8 cellular contexts compared by ENCODE assay signal in genomic region chr10:92848037-92848440, GRCh38. TPM values are rescaled to one million over a fixed set of nuclear protein-coding genes. Genes with fewer than 3 reads are reported as not detected.
A peak's percentile ranks its signal among the peaks of the same experiment; 100 is the strongest.
DNase-seq lines count a peak whose midpoint lies in the region; ATAC-seq, FAIRE-seq and TF ChIP-seq lines count a peak whose summit lies in the region.

No MANE protein-coding gene starts in this region.

- POLR2A ChIA-PET in K562 (lab: Yijun Ruan, JAX), result interaction anchor here (0.5 to 2.1 kb wide), 9 partner anchors 9 to 1977 kb away, joined by 3 to 10 read pairs (median 3); no protein-coding TSS in a partner anchor

- H3K4me3 ChIP-seq in BLaER1 (peak overlapping the region; percentile 96), K562 (peak overlapping the region; percentile 94)

- H3K27me3 ChIP-seq in BLaER1 (no peaks in the 10 kb centered on the region), K562 (ENCODE audit: control insufficient read depth in 2 of 2, insufficient read depth in 2 of 2, low read length in 2 of 2) (no peaks in the 10 kb centered on the region)

- H3K27ac ChIP-seq in BLaER1 (peak overlapping the region; percentile 94), K562 (ENCODE audit: extremely low read depth, low read depth, low read length) (peak overlapping the region; percentile 92; the same call in 1 of the 3 replicates)

- ATAC-seq in HG02884 (IDR thresholded peaks at IDR 0.05; ENCODE audit: unreplicated experiment), result peak; percentile 43
- peak; percentile 29 for ATAC-seq in K562
- no peak for ATAC-seq in HG03442 (IDR thresholded peaks at IDR 0.05; ENCODE audit: unreplicated experiment)
- no peak for ATAC-seq in HG02642 (IDR thresholded peaks at IDR 0.05; ENCODE audit: poor library complexity, unreplicated experiment)

- no TSS peak for BruUV-seq in K562 (replicated peaks; lab: Mats Ljungman, UMichigan)

- H3K27me3 Mint-ChIP-seq in mesothelial cell of epicardium (ENCODE audit: low read depth), result no peaks in the 10 kb centered on the region

- peak overlapping the region; percentile 18; the same call in 1 of the 2 replicates for H2AFZ ChIP-seq in K562 (ENCODE audit: low read depth, low read length)

- CTCF ChIA-PET in K562 (lab: Yijun Ruan, JAX; ENCODE audit: low intra/inter-chr PET ratio), result no interaction called here

- peak overlapping the region; percentile 94 for H3K9ac ChIP-seq in BLaER1
- peak overlapping the region; percentile 24 to 87; a peak in 3 of 4 replicates for H3K9ac ChIP-seq in K562 (ENCODE audit: insufficient read depth in 1 of 2, low read depth in 2 of 2, low read length in 2 of 2)

- H3K9me3 ChIP-seq in BLaER1 (no peaks in the 10 kb centered on the region), K562 (replicated peaks; ENCODE audit: control insufficient read depth, insufficient read depth, low read depth, low read length) (no peaks in the 10 kb centered on the region)

- peak in 2 of 4 experiments; percentile 82 for DNase-seq in K562 (ENCODE audit: extremely low read depth in 1 of 4, low spot score in 3 of 4)
- no peak for DNase-seq in mesothelial cell of epicardium (ENCODE audit: low spot score in 2 of 2, unreplicated experiment in 2 of 2)
- no peak for DNase-seq in NK-92 treated with Interleukin-12 subunit alpha and Interleukin-12 subunit beta, amount 100 ng/mL, for 24 hours (lab: John Stamatoyannopoulos, UW)
- no peak for DNase-seq in stimulated activated CD4-positive, alpha-beta T cell treated with anti-CD3 and anti-CD28 coated beads, Interleukin-4, amount 100 ng/mL, for 1 hour

- TF ChIP-seq CTCF in K562 (IDR thresholded peaks at IDR 0.05 in 2 of 3, conservative IDR thresholded peaks at IDR 0.05 in 1 of 3; ENCODE audit: insufficient read depth in 2 of 3, low read depth in 1 of 3, low read length in 3 of 3) (no peak), mesothelial cell of epicardium (IDR thresholded peaks at IDR 0.05; ENCODE audit: unreplicated experiment) (no peak)

- no peak for TF ChIP-seq RAD21 in K562 (CRISPR knock-in tag; conservative IDR thresholded peaks at IDR 0.05 in 1 of 2, IDR thresholded peaks at IDR 0.05 in 1 of 2)

- H3K79me2 ChIP-seq in K562 (ENCODE audit: control insufficient read depth, insufficient read depth, low read length), result peaks cover 47% of the 10 kb centered on the region

- no peaks in the 10 kb centered on the region for H3K9me1 ChIP-seq in K562 (ENCODE audit: control insufficient read depth, insufficient read depth, low read length)

- no peaks in the 10 kb centered on the region for H4K20me1 ChIP-seq in BLaER1
- no peaks in the 10 kb centered on the region for H4K20me1 ChIP-seq in K562 (replicated peaks; ENCODE audit: control insufficient read depth, insufficient read depth, low read length)

- no peaks in the 10 kb centered on the region for H3K36me3 Mint-ChIP-seq in mesothelial cell of epicardium

- H3K27ac Mint-ChIP-seq in mesothelial cell of epicardium, result peak overlapping the region; percentile 76

- H3K4me3 Mint-ChIP-seq in mesothelial cell of epicardium, result peak overlapping the region; percentile 87

- H3K4me1 ChIP-seq in BLaER1 (peaks cover 32% of the 10 kb centered on the region), K562 (replicated peaks in 1 of 2; ENCODE audit: control insufficient read depth in 2 of 2, insufficient read depth in 2 of 2, low read length in 2 of 2) (peaks cover 12 to 13% of the 10 kb centered on the region in 2 experiments; a peak in 4 of 5 replicates)

- intact Hi-C loops in K562 (cut with micrococcal nuclease), result no loop called here

- H3K4me1 Mint-ChIP-seq in mesothelial cell of epicardium, result peaks cover 23% of the 10 kb centered on the region

- no peak for TF ChIP-seq EP300 in K562 (IDR thresholded peaks at IDR 0.05; ENCODE audit: low read length)

- in situ Hi-C loops in K562 (cut with MboI), result no loop called here

- no peak for TF ChIP-seq POLR2A in K562 (conservative IDR thresholded peaks at IDR 0.05)

- H3K9me3 Mint-ChIP-seq in mesothelial cell of epicardium, result no peaks in the 10 kb centered on the region

- H3K36me3 ChIP-seq in BLaER1, result no peaks in the 10 kb centered on the region
- H3K36me3 ChIP-seq in K562 (ENCODE audit: control insufficient read depth, insufficient read depth, low read length), result peaks cover 20% of the 10 kb centered on the region; the same call in 2 of the 3 replicates

- WGBS in K562 (ENCODE audit: insufficient coverage, low coverage, missing lambda C conversion rate), result 30% methylated on average over 5 of the region's 32 CpGs

- FAIRE-seq in K562 (lab: Jason Lieb, UNC), result no peak

- H3K4me2 ChIP-seq in BLaER1 (peak overlapping the region; percentile 85), K562 (ENCODE audit: insufficient read depth, low read length) (peak overlapping the region; percentile 66)

TF ChIP-seq in K562, 482 proteins besides CTCF, POLR2A, EP300 and RAD21:
- TF ChIP-seq HNRNPLL (IDR thresholded peaks at IDR 0.05; ENCODE audit: low read depth, low read length, poor library complexity, severe bottlenecking), result no peak
- no peak for TF ChIP-seq HEY1 (CRISPR knock-in tag; IDR thresholded peaks at IDR 0.05; ENCODE audit: borderline replicate concordance)
- TF ChIP-seq EGR1 (conservative IDR thresholded peaks at IDR 0.05), result peak; percentile 86

RNA-seq across cellular contexts. Expression of gene EXOC6, which starts 0.3 kb away (rescaled TPM):
- total RNA-seq in K562 (2011; cell fraction: chromatin; rRNA removed; ENCODE audit: low replicate concordance), result 16.4 and 84.1 TPM in 2 replicates
- 24.0 and 28.2 TPM in 2 replicates for total RNA-seq in K562 (2011; cell fraction: nucleolus; rRNA removed)
- total RNA-seq in K562 (2011; cell fraction: nucleoplasm; rRNA removed), result 25.2 and 30.2 TPM in 2 replicates
- 21.3 and 45.1 TPM in 2 replicates for total RNA-seq in K562 (2014; rRNA removed)
- 34.7 and 41.8 TPM in 2 replicates for total RNA-seq in K562 (2014; rRNA removed; fragmentation: Illumina TruSeq; extraction: Trizol)
- 30.1 and 34.7 TPM in 2 replicates for total RNA-seq in K562 (2015; rRNA removed; fragmentation: Illumina TruSeq; extraction: Trizol)
- total RNA-seq in K562 (2021), result 24.7 and 25.0 TPM in 2 replicates
- polyA plus RNA-seq in K562 (2011; rRNA removed), result 24.9 and 42.5 TPM in 2 replicates
- polyA plus RNA-seq in K562 (2011; cell fraction: cytosol; rRNA removed), result 3.8 and 8.0 TPM in 2 replicates
- 20.7 and 27.0 TPM in 2 replicates for polyA plus RNA-seq in K562 (2011; cell fraction: nucleus; rRNA removed)
- polyA plus RNA-seq in K562 (2012), result 20.9 and 30.9 TPM in 2 replicates
- polyA plus RNA-seq in K562 (2014; fragmentation: Illumina TruSeq; extraction: Trizol), result 40.4 and 42.8 TPM in 2 replicates
- polyA plus RNA-seq in K562 (2014; fragmentation: Nextera tagmentation; extraction: Ambion mirVana), result 10 to 100 TPM; 13.9 to 17.0 TPM
- 14.2 and 17.3 TPM in 2 replicates for polyA plus RNA-seq in K562 (2014; rRNA removed)
- 21.3 and 30.5 TPM in 2 replicates for polyA minus RNA-seq in K562 (2011; rRNA and poly(A)+ RNA removed)
- 16.7 and 23.3 TPM in 2 replicates for polyA minus RNA-seq in K562 (2011; cell fraction: cytosol; rRNA and poly(A)+ RNA removed)
- polyA minus RNA-seq in K562 (2011; cell fraction: nucleus; rRNA and poly(A)+ RNA removed), result 13.7 and 44.5 TPM in 2 replicates
- 11.3 to 12.1 TPM (median 11.6 TPM) in 3 replicates for total RNA-seq in mesothelial cell of epicardium

Comparison
In these comparisons a context has a peak if more than half of its experiments do, and no peak if none do; other contexts are left out.
1. ATAC-seq: peak in HG02884 (single experiment) and K562 (single experiment); none in HG03442 (single experiment) and HG02642 (single experiment).